Comparison of ENCODE assay signal across 9 cellular contexts in the genomic region with DNA sequence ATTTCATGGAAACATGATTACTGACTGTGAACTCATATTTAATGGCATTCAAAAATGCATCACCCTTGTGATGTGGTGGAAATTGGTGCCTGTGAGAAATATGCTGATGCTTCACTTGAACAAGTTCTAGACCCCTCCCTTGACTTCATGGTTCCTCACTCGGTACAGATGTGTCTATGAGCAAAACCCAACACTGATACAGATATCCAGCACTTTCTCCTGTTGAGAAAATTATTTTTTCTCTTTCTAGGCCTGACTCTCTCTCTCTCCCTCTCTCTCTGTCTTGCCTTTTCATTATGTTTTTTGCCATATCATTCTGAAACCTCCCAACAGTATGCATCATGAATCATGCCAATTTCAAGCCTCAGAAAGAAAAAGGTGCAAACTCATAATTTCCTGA.
"Had no signal": no experiment of that assay in that cellular context is flagged by ENCODE, and none has a peak within 500 bp of the region (broad histone marks: within the 10 kb centered on the region; RNA-seq: fewer than 3 reads in every experiment).

No MANE protein-coding gene starts in this region.

- H3K4me3 Mint-ChIP-seq: neural progenitor cell had no signal

- H3K27ac Mint-ChIP-seq: neural progenitor cell had no signal

- H3K36me3 ChIP-seq: cardiac muscle cell, neural progenitor cell, ovary, SJSA1, thyroid gland had no signal

- H3K27me3 ChIP-seq: cardiac muscle cell, neural progenitor cell, ovary, SJSA1, thyroid gland had no signal

- H3K4me2 ChIP-seq: neural progenitor cell had no signal

- H3K9me3 ChIP-seq: ovary, SJSA1, thyroid gland had no signal

- H3K27ac ChIP-seq: cardiac muscle cell, neural progenitor cell, ovary, SJSA1, thyroid gland had no signal

- H2AFZ ChIP-seq: neural progenitor cell had no signal

- H3K36me3 Mint-ChIP-seq: neural progenitor cell had no signal

- H3K4me3 ChIP-seq: cardiac muscle cell, neural progenitor cell, ovary, SJSA1, thyroid gland had no signal

- H3K4me1 ChIP-seq: neural progenitor cell, SJSA1, thyroid gland had no signal

- DNase-seq: activated CD4-positive, alpha-beta T cell treated with anti-CD3 and anti-CD28 coated beads for 1 hour; effector memory CD4-positive, alpha-beta T cell; hippocampal formation; ovary; stimulated activated CD4-positive, alpha-beta T cell treated with anti-CD3 and anti-CD28 coated beads, Interleukin-4, amount 100 ng/mL, for 24 hours; thyroid gland had no signal

- H3K4me1 Mint-ChIP-seq: neural progenitor cell had no signal
